ENCODE assay signal across 8 cellular contexts in genomic region chr10:67779455-67780205, GRCh38. TPM values are rescaled to one million over a fixed set of nuclear protein-coding genes. Genes with fewer than 3 reads are reported as not detected.
A peak's percentile ranks its signal among the peaks of the same experiment; 100 is the strongest.
DNase-seq lines count a peak whose midpoint lies in the region; ATAC-seq lines count a peak whose summit lies in the region.

No MANE protein-coding gene starts in this region.

- H3K27ac Mint-ChIP-seq in activated CD4-positive, alpha-beta T cell treated with anti-CD3 and anti-CD28 coated beads, Interleukin-2, amount 10 ng/mL, durations not matched to agents 24 days and 14 days = peak overlapping the region; percentile 5

- H3K36me3 Mint-ChIP-seq in activated CD4-positive, alpha-beta T cell treated with anti-CD3 and anti-CD28 coated beads, Interleukin-2, amount 10 ng/mL, durations not matched to agents 24 days and 14 days (ENCODE audit: low read depth) = no peaks in the 10 kb centered on the region

- DNase-seq in AG20443 (ENCODE audit: low spot score) (peak; percentile 73), NCI-H510A (lab: John Stamatoyannopoulos, UW) (peak; percentile 16), dermis microvascular lymphatic vessel endothelial cell (ENCODE audit: low read depth in 2 of 2) (peak; percentile 68 to 86), lung microvascular endothelial cell (ENCODE audit: low read depth in 2 of 2) (peak; percentile 82 to 87)
- peak; percentile 93 for DNase-seq in activated CD4-positive, alpha-beta T cell treated with anti-CD3 and anti-CD28 coated beads, Interleukin-2, amount 10 ng/mL, durations not matched to agents 24 days and 14 days
- peak; percentile 38 to 45 for DNase-seq in stimulated activated CD8-positive, alpha-beta memory T cell treated with anti-CD3 and anti-CD28 coated beads, Interleukin-2, amount 100 ng/mL, for 1 hour (ENCODE audit: low read depth in 2 of 2)

- ATAC-seq in GM18868 (IDR thresholded peaks at IDR 0.05; ENCODE audit: unreplicated experiment) (peak; percentile 44), HG03280 (IDR thresholded peaks at IDR 0.05; ENCODE audit: unreplicated experiment) (peak; percentile 50)

- H3K9me3 Mint-ChIP-seq in activated CD4-positive, alpha-beta T cell treated with anti-CD3 and anti-CD28 coated beads, Interleukin-2, amount 10 ng/mL, durations not matched to agents 24 days and 14 days = no peaks in the 10 kb centered on the region

- no peak overlapping the region for H3K4me3 Mint-ChIP-seq in activated CD4-positive, alpha-beta T cell treated with anti-CD3 and anti-CD28 coated beads, Interleukin-2, amount 10 ng/mL, durations not matched to agents 24 days and 14 days

- no peaks in the 10 kb centered on the region for H3K27me3 Mint-ChIP-seq in activated CD4-positive, alpha-beta T cell treated with anti-CD3 and anti-CD28 coated beads, Interleukin-2, amount 10 ng/mL, durations not matched to agents 24 days and 14 days

- intact Hi-C loops in activated CD4-positive, alpha-beta T cell treated with anti-CD3 and anti-CD28 coated beads, Interleukin-2, amount 10 ng/mL, durations not matched to agents 24 days and 14 days (cut with micrococcal nuclease) = loop anchor here (1.0 to 5.0 kb wide), 7 partner anchors 15 to 1012 kb away; no protein-coding TSS in a partner anchor

- H3K4me1 Mint-ChIP-seq in activated CD4-positive, alpha-beta T cell treated with anti-CD3 and anti-CD28 coated beads, Interleukin-2, amount 10 ng/mL, durations not matched to agents 24 days and 14 days = peaks cover 32% of the 10 kb centered on the region

RNA-seq across cellular contexts. Expression of gene DNAJC12, which starts 58.4 kb away (rescaled TPM):
- total RNA-seq in activated CD4-positive, alpha-beta T cell treated with anti-CD3 and anti-CD28 coated beads, Interleukin-2, amount 10 ng/mL, durations not matched to agents 24 days and 14 days = 23.8 and 24.2 TPM in 2 replicates
- total RNA-seq in dermis microvascular lymphatic vessel endothelial cell (3.7 and 3.9 TPM in 2 replicates), lung microvascular endothelial cell (4.1 and 6.3 TPM in 2 replicates)

Comparison
In these comparisons a context has a peak if more than half of its experiments do, and no peak if none do; other contexts are left out.
1. Peak in every context shown above with its lines: DNase-seq and ATAC-seq.
2. DNase-seq: peak in every context shown above with its lines; median percentile 93 in activated CD4-positive, alpha-beta T cell treated with anti-CD3 and anti-CD28 coated beads, Interleukin-2, amount 10 ng/mL, durations not matched to agents 24 days and 14 days; 84 in lung microvascular endothelial cell; 77 in dermis microvascular lymphatic vessel endothelial cell; 73 in AG20443; 42 in stimulated activated CD8-positive, alpha-beta memory T cell treated with anti-CD3 and anti-CD28 coated beads, Interleukin-2, amount 100 ng/mL, for 1 hour; 16 in NCI-H510A.